ENCODE assay signal across 9 cellular contexts in the genomic region with DNA sequence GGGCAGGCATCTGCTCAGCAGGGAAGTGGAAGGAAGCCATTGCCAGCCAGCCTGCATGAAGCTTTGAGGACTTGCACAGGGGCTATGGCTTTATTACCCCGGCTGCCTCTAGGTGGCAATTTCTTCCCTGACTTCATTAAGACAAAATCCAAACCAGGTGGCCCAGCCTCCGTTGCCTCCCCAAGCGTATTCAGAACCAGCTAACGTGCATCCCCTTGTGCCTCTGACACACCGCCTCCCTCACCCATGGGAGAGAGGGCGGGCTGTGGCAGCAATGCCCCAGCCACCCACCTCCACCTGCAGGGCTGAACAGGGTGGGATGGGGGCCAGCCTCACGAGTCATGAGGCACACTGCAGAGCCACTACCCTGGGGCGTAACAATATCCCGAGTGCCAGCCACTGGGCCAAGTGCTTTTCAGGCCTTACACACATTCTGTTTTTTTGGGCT. TPM values are rescaled to one million over a fixed set of nuclear protein-coding genes. Genes with fewer than 3 reads are reported as not detected.
DNase-seq lines count a peak whose midpoint lies in the region; ATAC-seq and TF ChIP-seq lines count a peak whose summit lies in the region.
"Had no signal": no experiment of that assay in that cellular context is flagged by ENCODE, and none has a peak within 500 bp of the region (broad histone marks: within the 10 kb centered on the region; RNA-seq: fewer than 3 reads in every experiment).

No MANE protein-coding gene starts in this region.

- H3K27ac ChIP-seq in GM23248 = no peak overlapping the region
- H3K27ac ChIP-seq in left ventricle myocardium inferior (replicated peaks) = peak overlapping the region; percentile 34

- no peaks in the 10 kb centered on the region for H3F3A ChIP-seq in GM23248 (ENCODE audit: insufficient read depth)

- no peaks in the 10 kb centered on the region for H3K36me3 Mint-ChIP-seq in activated CD8-positive, alpha-beta T cell treated with anti-CD3 and anti-CD28 coated beads for 36 hours (ENCODE audit: low read depth)
- H3K36me3 Mint-ChIP-seq: naive B cell had no signal

- H3K9me3 ChIP-seq in GM23248 (ENCODE audit: low read depth) (no peaks in the 10 kb centered on the region), left ventricle myocardium inferior (replicated peaks) (no peaks in the 10 kb centered on the region)

- no peaks in the 10 kb centered on the region for H4K20me1 ChIP-seq in GM23248 (ENCODE audit: insufficient read depth)

- no peak overlapping the region for H3K9ac ChIP-seq in GM23248

- peak; percentile 34 for TF ChIP-seq CTCF in activated CD8-positive, alpha-beta T cell treated with anti-CD3 and anti-CD28 coated beads for 36 hours (IDR thresholded peaks at IDR 0.05)
- peak; percentile 56 for TF ChIP-seq CTCF in left ventricle myocardium inferior (IDR thresholded peaks at IDR 0.05; ENCODE audit: borderline replicate concordance)

- no peaks in the 10 kb centered on the region for H3K9me2 ChIP-seq in GM23248 (ENCODE audit: insufficient read depth)

- H3K36me3 ChIP-seq in GM23248 (ENCODE audit: low read depth) (peaks cover 16% of the 10 kb centered on the region; the same call in 1 of the 2 replicates), left ventricle myocardium inferior (peaks cover 47% of the 10 kb centered on the region)

- in situ Hi-C loops in GM23248 (cut with MboI) = no loop called here

- H2AFZ ChIP-seq in GM23248 = no peak overlapping the region

- no peak overlapping the region for H3K4me3 Mint-ChIP-seq in activated CD8-positive, alpha-beta T cell treated with anti-CD3 and anti-CD28 coated beads for 36 hours
- H3K4me3 Mint-ChIP-seq: naive B cell had no signal

- H3K9me3 Mint-ChIP-seq in activated CD8-positive, alpha-beta T cell treated with anti-CD3 and anti-CD28 coated beads for 36 hours = no peaks in the 10 kb centered on the region
- H3K9me3 Mint-ChIP-seq: naive B cell had no signal

- ATAC-seq in activated CD8-positive, alpha-beta T cell treated with anti-CD3 and anti-CD28 coated beads for 36 hours = peak; percentile 74
- ATAC-seq in stimulated activated naive CD8-positive, alpha-beta T cell treated with anti-CD3 and anti-CD28 coated beads, Interleukin-15, Interleukin-2, amounts not matched to agents 100 U/mL and 50 U/mL, for 24 hours = peak; percentile 26
- no peak for ATAC-seq in HG03175 (IDR thresholded peaks at IDR 0.05; ENCODE audit: unreplicated experiment)

- H3K27me3 ChIP-seq in GM23248 (replicated peaks; ENCODE audit: insufficient read depth) (no peaks in the 10 kb centered on the region), left ventricle myocardium inferior (ENCODE audit: low read depth) (no peaks in the 10 kb centered on the region)

- H3K79me2 ChIP-seq in GM23248 (ENCODE audit: insufficient read depth) = peaks cover 40% of the 10 kb centered on the region

- H3K4me2 ChIP-seq in GM23248 (ENCODE audit: unreplicated experiment) = no peak overlapping the region

- H3K4me1 ChIP-seq in GM23248 (ENCODE audit: insufficient read depth) (0 out of 2 replicates have a peak, but pooled peaks cover 5% of the 10 kb centered on the region), left ventricle myocardium inferior (peaks cover 78% of the 10 kb centered on the region)

- POLR2A ChIA-PET in activated CD8-positive, alpha-beta T cell treated with anti-CD3 and anti-CD28 coated beads for 36 hours (lab: Charles Lee) = no interaction called here

- H3K4me3 ChIP-seq in GM23248 (no peak overlapping the region), left ventricle myocardium inferior (no peak overlapping the region)

- DNase-seq in D341Med (ENCODE audit: low spot score) (peak; percentile 79), GM23248 (peak; percentile 59), NCI-H446 treated with DMSO at 0.1 percent for 48 hours (lab: John Stamatoyannopoulos, UW) (peak; percentile 28), left ventricle myocardium inferior (peak; percentile 41), NCI-H1048 (lab: John Stamatoyannopoulos, UW) (no peak)
- DNase-seq in activated CD8-positive, alpha-beta T cell treated with anti-CD3 and anti-CD28 coated beads for 36 hours = peak; percentile 61
- peak; percentile 24 for DNase-seq in stimulated activated naive CD8-positive, alpha-beta T cell treated with anti-CD3 and anti-CD28 coated beads, Interleukin-15, Interleukin-2, amounts not matched to agents 100 U/mL and 50 U/mL, for 24 hours
- DNase-seq: naive B cell had no signal

- peaks cover 14% of the 10 kb centered on the region for H3K4me1 Mint-ChIP-seq in activated CD8-positive, alpha-beta T cell treated with anti-CD3 and anti-CD28 coated beads for 36 hours (ENCODE audit: low read depth)

- intact Hi-C loops in activated CD8-positive, alpha-beta T cell treated with anti-CD3 and anti-CD28 coated beads for 36 hours (cut with micrococcal nuclease) = no loop called here
- intact Hi-C loops in left ventricle myocardium inferior (cut with micrococcal nuclease) = loop anchor here (10.0 kb wide), 1 partner anchor 69 kb away; no protein-coding TSS in a partner anchor

- CTCF ChIA-PET in activated CD8-positive, alpha-beta T cell treated with anti-CD3 and anti-CD28 coated beads for 36 hours (lab: Charles Lee) = interaction anchor here (1.4 to 1.9 kb wide), 2 partner anchors 13 to 541 kb away, joined by 3 to 4 read pairs; no protein-coding TSS in a partner anchor

- H3K27ac Mint-ChIP-seq in activated CD8-positive, alpha-beta T cell treated with anti-CD3 and anti-CD28 coated beads for 36 hours = no peak overlapping the region

- 50 to 53% methylated on average over 7 to 9 of the region's 9 CpGs for WGBS in GM23248 (ENCODE audit: low coverage in 1 of 2, low lambda C conversion rate in 2 of 2, missing lambda C conversion rate in 2 of 2), 2 experiments

- peaks cover 11% of the 10 kb centered on the region for H3K27me3 Mint-ChIP-seq in activated CD8-positive, alpha-beta T cell treated with anti-CD3 and anti-CD28 coated beads for 36 hours

RNA-seq across cellular contexts. Expression of a gene that starts 6.8 kb away (rescaled TPM):
- total RNA-seq in GM23248 (2014; rRNA removed; shearing (Covaris generic)) = 50.0 and 65.3 TPM in 2 replicates
- 27.0 and 28.4 TPM in 2 replicates for polyA plus RNA-seq in GM23248 (2016; fragmentation: Nextera tagmentation; extraction: Ambion mirVana)
- under 1 TPM; 0.54 to 0.89 TPM for total RNA-seq in activated CD8-positive, alpha-beta T cell treated with anti-CD3 and anti-CD28 coated beads for 36 hours
- 63.5 TPM for total RNA-seq in left ventricle myocardium inferior

RNA-seq across cellular contexts. Expression of a gene that starts 59.9 kb away (rescaled TPM):
- total RNA-seq in GM23248 (2014; rRNA removed; shearing (Covaris generic)) = 20.2 and 27.9 TPM in 2 replicates
- polyA plus RNA-seq in GM23248 (2016; fragmentation: Nextera tagmentation; extraction: Ambion mirVana) = 18.1 and 19.3 TPM in 2 replicates
- 10 to 100 TPM; 35.1 to 39.6 TPM for total RNA-seq in activated CD8-positive, alpha-beta T cell treated with anti-CD3 and anti-CD28 coated beads for 36 hours
- total RNA-seq in left ventricle myocardium inferior = 11.2 TPM

Comparison
In these comparisons a context has a peak if more than half of its experiments do, and no peak if none do; other contexts are left out.
1. RNA of a gene that starts 6.8 kb away (total RNA-seq): 50.0 to 65.3 TPM in GM23248 and 63.5 TPM in left ventricle myocardium inferior (single experiment); 0.54 to 0.89 TPM in activated CD8-positive, alpha-beta T cell treated with anti-CD3 and anti-CD28 coated beads for 36 hours; every median in the first group is over 10 times any median in the second.